9 cellular contexts compared by ENCODE assay signal in the genomic region with DNA sequence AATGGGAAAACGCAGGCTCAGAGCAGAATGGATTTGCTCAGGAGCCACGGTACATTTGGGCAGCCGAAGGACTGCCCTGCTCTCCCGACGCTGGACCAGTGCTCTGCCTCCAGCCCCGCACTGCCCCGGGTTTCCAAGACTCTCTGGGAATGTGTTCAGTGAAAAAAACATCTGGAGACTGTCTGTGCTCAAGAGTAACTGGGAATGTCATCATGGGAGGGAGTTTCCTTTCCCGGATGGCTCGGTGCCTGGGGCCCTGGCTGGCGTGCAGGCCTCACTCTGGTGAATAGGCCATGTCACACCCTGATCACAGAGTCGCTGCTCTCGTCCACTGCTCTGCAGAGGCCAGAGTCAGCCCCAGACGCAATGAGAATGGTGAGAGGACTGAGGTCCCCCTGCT. TPM values are rescaled to one million over a fixed set of nuclear protein-coding genes. Genes with fewer than 3 reads are reported as not detected.
A peak's percentile ranks its signal among the peaks of the same experiment; 100 is the strongest.
DNase-seq lines count a peak whose midpoint lies in the region; ATAC-seq and TF ChIP-seq lines count a peak whose summit lies in the region.
"Had no signal": no experiment of that assay in that cellular context is flagged by ENCODE, and none has a peak within 500 bp of the region (broad histone marks: within the 10 kb centered on the region; RNA-seq: fewer than 3 reads in every experiment).

No MANE protein-coding gene starts in this region.

- peak overlapping the region; percentile 95 for H2BK120ac ChIP-seq in IMR-90 (ENCODE audit: low read depth, low read length)

- 4% methylated on average over 7 of the region's 13 CpGs; no CpG with 5 or more reads in 1 of the 2 experiments for WGBS in IMR-90 (ENCODE audit: extremely low coverage in 2 of 2, insufficient read length in 1 of 2), 2 experiments

- peak overlapping the region; percentile 74 for H2BK5ac ChIP-seq in IMR-90 (ENCODE audit: low read depth, low read length, poor library complexity, severe bottlenecking)

- peak overlapping the region; percentile 87 for H3K14ac ChIP-seq in IMR-90 (replicated peaks; ENCODE audit: low read depth, low read length)

- H3K4ac ChIP-seq in IMR-90 (ENCODE audit: low read depth, low read length), result peak overlapping the region; percentile 92

- no peak overlapping the region for H3K4me3 Mint-ChIP-seq in T-helper 2 cell treated with Interferon-gamma antibody and Interleukin-4, amounts not matched to agents 5 μg/mL and 100 μg/mL, for 36 hours

- no peaks in the 10 kb centered on the region for H4K20me1 ChIP-seq in IMR-90 (ENCODE audit: insufficient read depth, low read length)

- H2BK20ac ChIP-seq in IMR-90 (ENCODE audit: low read depth, low read length), result peak overlapping the region; percentile 83

- peak; percentile 90 for ATAC-seq in IMR-90 (ENCODE audit: low read depth)
- ATAC-seq in esophagus mucosa, result peak; percentile 45
- no peak for ATAC-seq in GM21825 (IDR thresholded peaks at IDR 0.05; ENCODE audit: unreplicated experiment)

- CTCF ChIA-PET in IMR-90 (lab: Yijun Ruan, JAX), result no interaction called here

- H3K23ac ChIP-seq in IMR-90 (ENCODE audit: low read depth, low read length), result peak overlapping the region; percentile 88

- intact Hi-C loops in IMR-90 (cut with micrococcal nuclease), result no loop called here

- no peaks in the 10 kb centered on the region for H3K9me3 ChIP-seq in IMR-90 (ENCODE audit: control insufficient read depth, insufficient read depth, low read length)

- peak overlapping the region; percentile 74 for H2AK5ac ChIP-seq in IMR-90 (ENCODE audit: low read depth, low read length)

- H2BK15ac ChIP-seq in IMR-90 (ENCODE audit: low read depth, low read length), result peak overlapping the region; percentile 95; the same call in 2 of the 3 replicates

- peak overlapping the region; percentile 84 for H3K27ac ChIP-seq in IMR-90 (ENCODE audit: insufficient read depth, low read length)

- DNase-seq in IMR-90 (peak; percentile 90), medulla oblongata (ENCODE audit: extremely low spot score) (peak; percentile 75), superior temporal gyrus (ENCODE audit: extremely low spot score) (peak; percentile 31), A172 (ENCODE audit: low spot score) (no peak)
- DNase-seq in T-helper 2 cell treated with Interferon-gamma antibody and Interleukin-4, amounts not matched to agents 5 μg/mL and 100 μg/mL, for 36 hours (ENCODE audit: low spot score), result no peak
- no peak for DNase-seq in stimulated activated naive CD4-positive, alpha-beta T cell (lab: John Stamatoyannopoulos, UW)
- DNase-seq: SW 1271 had no signal

- H2AFZ ChIP-seq in IMR-90 (replicated peaks; ENCODE audit: low read length, poor library complexity), result peak overlapping the region; percentile 93

- peaks cover 18% of the 10 kb centered on the region for H3K4me1 ChIP-seq in IMR-90 (ENCODE audit: control insufficient read depth, insufficient read depth, low read length)

- peak overlapping the region; percentile 19; the same call in 1 of the 2 replicates for H3K4me2 ChIP-seq in IMR-90 (ENCODE audit: low read depth, low read length)

- dilution Hi-C loops in IMR-90 (cut with HindIII; ENCODE audit: low sequenced_read_pairs, unreplicated experiment), result no loop called here

- H3K27me3 Mint-ChIP-seq in T-helper 2 cell treated with Interferon-gamma antibody and Interleukin-4, amounts not matched to agents 5 μg/mL and 100 μg/mL, for 36 hours (ENCODE audit: low read depth), result peaks cover 5% of the 10 kb centered on the region

- no peaks in the 10 kb centered on the region for H3K36me3 Mint-ChIP-seq in T-helper 2 cell treated with Interferon-gamma antibody and Interleukin-4, amounts not matched to agents 5 μg/mL and 100 μg/mL, for 36 hours (ENCODE audit: low read depth)

- peak overlapping the region; percentile 98 to 99 for H4K8ac ChIP-seq in IMR-90 (ENCODE audit: low read depth in 2 of 2, low read length in 2 of 2)

- peak overlapping the region; percentile 72 for H3K56ac ChIP-seq in IMR-90 (ENCODE audit: extremely low read depth, insufficient read depth, low read length)

- no peaks in the 10 kb centered on the region for H3K36me3 ChIP-seq in IMR-90 (ENCODE audit: control insufficient read depth, insufficient read depth, low read length)

- no peaks in the 10 kb centered on the region for H3K27me3 ChIP-seq in IMR-90 (ENCODE audit: control insufficient read depth, insufficient read depth, low read length)

- H3K9me1 ChIP-seq in IMR-90 (ENCODE audit: insufficient read depth, low read length), result peaks cover 27% of the 10 kb centered on the region

- no peak overlapping the region for H3K27ac Mint-ChIP-seq in T-helper 2 cell treated with Interferon-gamma antibody and Interleukin-4, amounts not matched to agents 5 μg/mL and 100 μg/mL, for 36 hours

- no peak for TF ChIP-seq CTCF in IMR-90 (conservative IDR thresholded peaks at IDR 0.05; ENCODE audit: low read depth, low read length)

- peak overlapping the region; percentile 49 for H3K18ac ChIP-seq in IMR-90 (ENCODE audit: low read depth, low read length)

- no peak for TF ChIP-seq POLR2A in IMR-90 (IDR thresholded peaks at IDR 0.05; ENCODE audit: low read depth, low read length)

- peak overlapping the region; percentile 67 for H2AK9ac ChIP-seq in IMR-90 (replicated peaks; ENCODE audit: low read depth, low read length, poor library complexity)

- no TSS peak for BruUV-seq in IMR-90 (replicated peaks; lab: Mats Ljungman, UMichigan)

- peak overlapping the region; percentile 79 for H3K9ac ChIP-seq in IMR-90 (ENCODE audit: low read depth, low read length)

- no peak for TF ChIP-seq RAD21 in IMR-90 (IDR thresholded peaks at IDR 0.05; ENCODE audit: low read length)

- POLR2A ChIA-PET in IMR-90 (lab: Charles Lee; ENCODE audit: unreplicated experiment), result no interaction called here

- H3K79me1 ChIP-seq in IMR-90 (ENCODE audit: low read depth in 1 of 2, low read length in 2 of 2), result no peaks in the 10 kb centered on the region

- peaks cover 16% of the 10 kb centered on the region for H3K4me1 Mint-ChIP-seq in T-helper 2 cell treated with Interferon-gamma antibody and Interleukin-4, amounts not matched to agents 5 μg/mL and 100 μg/mL, for 36 hours (ENCODE audit: low read depth)

- peak overlapping the region; percentile 99 for H4K91ac ChIP-seq in IMR-90 (ENCODE audit: insufficient read depth, low read depth, low read length)

- in situ Hi-C loops in IMR-90 (cut with MboI; ENCODE audit: low sequenced_read_pairs), result loop anchor here (10.0 kb wide), 1 partner anchor 196 kb away; no protein-coding TSS in a partner anchor

- no peak overlapping the region for H3K4me3 ChIP-seq in IMR-90 (ENCODE audit: insufficient read depth, low read depth, low read length)

- H4K5ac ChIP-seq in IMR-90 (ENCODE audit: low read depth, low read length), result peak overlapping the region; percentile 78

- H3K9me3 Mint-ChIP-seq in T-helper 2 cell treated with Interferon-gamma antibody and Interleukin-4, amounts not matched to agents 5 μg/mL and 100 μg/mL, for 36 hours, result no peaks in the 10 kb centered on the region

TF ChIP-seq in IMR-90, 13 proteins besides CTCF, POLR2A, EP300 and RAD21:
- TF ChIP-seq CEBPB (IDR thresholded peaks at IDR 0.05; ENCODE audit: low read depth, low read length) (peak; percentile 24; the same call in 1 of the 2 replicates), RCOR1 (IDR thresholded peaks at IDR 0.05; ENCODE audit: insufficient replicate concordance, low read length) (no peak), CHD1 (IDR thresholded peaks at IDR 0.05; ENCODE audit: low read depth, low read length) (no peak), NFE2L2 (IDR thresholded peaks at IDR 0.05; ENCODE audit: low read depth, low read length) (no peak), FOS (IDR thresholded peaks at IDR 0.05; ENCODE audit: low read depth, low read length) (no peak), RFX5 (IDR thresholded peaks at IDR 0.05; ENCODE audit: low read depth, low read length) (peak; percentile 53), SMC3 (IDR thresholded peaks at IDR 0.05; ENCODE audit: low read depth, low read length) (no peak), MAFK (IDR thresholded peaks at IDR 0.05; ENCODE audit: low read depth, low read length) (no peak), MAZ (IDR thresholded peaks at IDR 0.05; ENCODE audit: borderline replicate concordance, low read depth, low read length) (peak; percentile 64; the same call in 1 of the 2 replicates), MXI1 (IDR thresholded peaks at IDR 0.05; ENCODE audit: borderline replicate concordance, low read depth, low read length) (0 out of 2 replicates have a peak, but pooled peaks have one; percentile 12), BHLHE40 (IDR thresholded peaks at IDR 0.05; ENCODE audit: low read depth, low read length) (no peak)
- TF ChIP-seq, protein P1, sequence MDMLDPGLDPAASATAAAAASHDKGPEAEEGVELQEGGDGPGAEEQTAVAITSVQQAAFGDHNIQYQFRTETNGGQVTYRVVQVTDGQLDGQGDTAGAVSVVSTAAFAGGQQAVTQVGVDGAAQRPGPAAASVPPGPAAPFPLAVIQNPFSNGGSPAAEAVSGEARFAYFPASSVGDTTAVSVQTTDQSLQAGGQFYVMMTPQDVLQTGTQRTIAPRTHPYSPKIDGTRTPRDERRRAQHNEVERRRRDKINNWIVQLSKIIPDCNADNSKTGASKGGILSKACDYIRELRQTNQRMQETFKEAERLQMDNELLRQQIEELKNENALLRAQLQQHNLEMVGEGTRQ (IDR thresholded peaks at IDR 0.05; ENCODE audit: low read depth, low read length), result no peak
- TF ChIP-seq, protein P2, sequence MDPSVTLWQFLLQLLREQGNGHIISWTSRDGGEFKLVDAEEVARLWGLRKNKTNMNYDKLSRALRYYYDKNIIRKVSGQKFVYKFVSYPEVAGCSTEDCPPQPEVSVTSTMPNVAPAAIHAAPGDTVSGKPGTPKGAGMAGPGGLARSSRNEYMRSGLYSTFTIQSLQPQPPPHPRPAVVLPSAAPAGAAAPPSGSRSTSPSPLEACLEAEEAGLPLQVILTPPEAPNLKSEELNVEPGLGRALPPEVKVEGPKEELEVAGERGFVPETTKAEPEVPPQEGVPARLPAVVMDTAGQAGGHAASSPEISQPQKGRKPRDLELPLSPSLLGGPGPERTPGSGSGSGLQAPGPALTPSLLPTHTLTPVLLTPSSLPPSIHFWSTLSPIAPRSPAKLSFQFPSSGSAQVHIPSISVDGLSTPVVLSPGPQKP (IDR thresholded peaks at IDR 0.05; ENCODE audit: borderline replicate concordance, low read depth, low read length), result no peak

RNA-seq across cellular contexts. Expression of a gene that starts 9.8 kb away (rescaled TPM):
- total RNA-seq in IMR-90 (2012; rRNA removed) (7.2 TPM in 2 replicates), esophagus mucosa (8.1 TPM)
- 0.86 and 1.2 TPM in 2 replicates for polyA plus RNA-seq in IMR-90 (2012; rRNA removed)
- 0.47 and 0.64 TPM in 2 replicates for polyA plus RNA-seq in IMR-90 (2012; cell fraction: cytosol; rRNA removed)
- polyA plus RNA-seq in IMR-90 (2012; cell fraction: nucleus; rRNA removed; ENCODE audit: low replicate concordance), result 0.32 and 1.4 TPM in 2 replicates
- total RNA-seq in A172 (2014; rRNA removed; shearing (Covaris generic)), result 2.6 and 3.3 TPM in 2 replicates

RNA-seq across cellular contexts. Expression of a gene that starts 21.3 kb away (rescaled TPM):
- not detected in 2 replicates for total RNA-seq in IMR-90 (2012; rRNA removed)
- polyA plus RNA-seq in IMR-90 (2012; rRNA removed), result not detected in 2 replicates
- polyA plus RNA-seq in IMR-90 (2012; cell fraction: cytosol; rRNA removed), result not detected in 2 replicates
- not detected in 2 replicates for polyA plus RNA-seq in IMR-90 (2012; cell fraction: nucleus; rRNA removed; ENCODE audit: low replicate concordance)
- total RNA-seq in esophagus mucosa, result 7.7 TPM
- 3.9 and 4.5 TPM in 2 replicates for total RNA-seq in A172 (2014; rRNA removed; shearing (Covaris generic))

Comparison
In these comparisons a context has a peak if more than half of its experiments do, and no peak if none do; other contexts are left out.
1. DNase-seq: peak in IMR-90 (single experiment), medulla oblongata (single experiment) and superior temporal gyrus (single experiment); none in T-helper 2 cell treated with Interferon-gamma antibody and Interleukin-4, amounts not matched to agents 5 μg/mL and 100 μg/mL, for 36 hours (single experiment), stimulated activated naive CD4-positive, alpha-beta T cell (0 of 6) and A172 (single experiment).